22 cellular contexts compared by ENCODE assay signal in genomic region chr10:87667503-87667902, GRCh38.
"Had no signal": no experiment of that assay in that cellular context is flagged by ENCODE, and none has a peak within 500 bp of the region (broad histone marks: within the 10 kb centered on the region; RNA-seq: fewer than 3 reads in every experiment).

No MANE protein-coding gene starts in this region.

- FAIRE-seq: HTR-8/SVneo, RCC 7860 had no signal

- H3K9me3 ChIP-seq: SJSA1 had no signal

- H3K4me3 ChIP-seq: SJSA1, SK-N-MC had no signal

- H3K27ac ChIP-seq: HL-60, SJSA1, SK-N-MC had no signal

- H3K27me3 ChIP-seq: SJSA1 had no signal

- DNase-seq: KBM-7, NCI-H1092, NCI-H1105 treated with DMSO at 0.1 percent for 48 hours, NCI-H1417 treated with DMSO at 0.1 percent for 48 hours, NCI-H146, NCI-H1694 treated with DMSO at 0.1 percent for 48 hours, NCI-H1930, NCI-H2081, NCI-H2107, NCI-H226, NCI-H446, NCI-H510A, NCI-H524 treated with DMSO at 0.1 percent for 48 hours, NCI-H774, Right ventricle myocardium superior, RPMI8226, SIG-M5 had no signal
